ENCODE assay signal across 24 cellular contexts in genomic region chr16:69745232-69745612, GRCh38.
"Had no signal": no experiment of that assay in that cellular context is flagged by ENCODE, and none has a peak within 500 bp of the region (broad histone marks: within the 10 kb centered on the region; RNA-seq: fewer than 3 reads in every experiment).

No MANE protein-coding gene starts in this region.

- FAIRE-seq: frontal cortex had no signal

- H3K27me3 ChIP-seq: heart left ventricle, suprapubic skin, thyroid gland, upper lobe of left lung, vagina had no signal

- H3K4me1 ChIP-seq: parathyroid adenoma, psoas muscle, vagina had no signal

- H3K27ac ChIP-seq: coronary artery, heart left ventricle, parathyroid adenoma, psoas muscle, suprapubic skin, thyroid gland, upper lobe of left lung, vagina had no signal

- H2AFZ ChIP-seq: parathyroid adenoma had no signal

- H3K4me3 Mint-ChIP-seq: naive B cell, nephron had no signal

- H3K79me2 ChIP-seq: parathyroid adenoma had no signal

- H3K9ac ChIP-seq: parathyroid adenoma had no signal

- H3K9me3 Mint-ChIP-seq: naive B cell, nephron had no signal

- H3K9me3 ChIP-seq: heart left ventricle, psoas muscle, suprapubic skin, thyroid gland, upper lobe of left lung, vagina had no signal

- H3K27me3 Mint-ChIP-seq: naive B cell had no signal

- H3K4me3 ChIP-seq: coronary artery, heart left ventricle, lung, psoas muscle, suprapubic skin, thyroid gland, upper lobe of left lung, vagina had no signal

- ATAC-seq: esophagus mucosa, heart left ventricle, left colon, left ventricle myocardium superior, psoas muscle, sciatic nerve had no signal

- DNase-seq: effector CD8-positive, alpha-beta T cell; heart left ventricle; hippocampal formation; left colon; left ventricle myocardium superior; mesenchymal stem cell; midbrain; naive B cell; psoas muscle; retina; stimulated activated CD4-positive, alpha-beta T cell treated with anti-CD3 and anti-CD28 coated beads, Interleukin-2, amount 100 ng/mL, for 24 hours; stimulated activated CD4-positive, alpha-beta T cell treated with anti-CD3 and anti-CD28 coated beads, Interleukin-4, amount 100 ng/mL, for 4 hours; stimulated activated naive CD4-positive, alpha-beta T cell; thyroid gland had no signal

- H3K4me1 Mint-ChIP-seq: nephron had no signal
